1 cellular context compared by ENCODE assay signal in genomic region chr16:67327774-67328173, GRCh38.
TF ChIP-seq lines count a peak whose summit lies in the region.

No MANE protein-coding gene starts in this region.

TF ChIP-seq in HEK293, 187 proteins besides CTCF, POLR2A, EP300 and RAD21:
- 0 out of 2 replicates have a peak, but pooled peaks have one; percentile 10 for TF ChIP-seq PRDM10 (tag by site-specific recombination; IDR thresholded peaks at IDR 0.05)
- TF ChIP-seq PRDM1 (tag by site-specific recombination; IDR thresholded peaks at IDR 0.05), result peak; percentile 96
- TF ChIP-seq ZNF660 (tag by site-specific recombination; IDR thresholded peaks at IDR 0.05), result no peak
- TF ChIP-seq ZNF280C (tag by site-specific recombination; IDR thresholded peaks at IDR 0.05), result no peak
